9 cellular contexts compared by ENCODE assay signal in the genomic region with DNA sequence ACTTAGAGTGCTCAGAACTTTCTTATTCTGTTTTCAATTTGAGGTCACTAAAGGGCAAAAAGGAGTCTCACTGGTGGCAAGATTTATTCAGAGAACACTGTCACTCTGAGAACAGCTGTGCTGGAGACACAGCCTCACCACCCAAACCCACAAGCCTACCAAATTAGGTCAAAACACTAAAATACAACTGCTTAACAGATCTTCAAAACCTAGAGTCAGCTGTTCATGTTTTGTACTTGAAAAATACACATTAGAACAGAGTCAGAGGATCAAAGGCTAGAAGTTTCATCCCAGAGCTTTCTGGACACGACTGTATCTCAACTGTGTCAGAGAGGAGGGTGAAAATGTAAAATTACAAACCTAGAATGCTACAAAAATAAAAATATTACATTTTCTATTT.
DNase-seq lines count a peak whose midpoint lies in the region; ATAC-seq, FAIRE-seq and TF ChIP-seq lines count a peak whose summit lies in the region.
"Had no signal": no experiment of that assay in that cellular context is flagged by ENCODE, and none has a peak within 500 bp of the region (broad histone marks: within the 10 kb centered on the region; RNA-seq: fewer than 3 reads in every experiment).

No MANE protein-coding gene starts in this region.

- H3K4me1 ChIP-seq in left ventricle myocardium inferior (peaks cover 6% of the 10 kb centered on the region), transverse colon (peaks cover 0 to 4% (median 1%) of the 10 kb centered on the region in 4 donors)

- H3K27me3 Mint-ChIP-seq in brain = no peaks in the 10 kb centered on the region
- H3K27me3 Mint-ChIP-seq: CD8-positive, alpha-beta memory T cell had no signal

- DNase-seq in left ventricle myocardium inferior (no peak), cardiac septum (ENCODE audit: low spot score) (no peak), transverse colon (no peak), RCC 7860 (ENCODE audit: low spot score) (no peak), H54 (ENCODE audit: insufficient read length, low spot score) (no peak)
- DNase-seq in stimulated activated CD4-positive, alpha-beta T cell treated with anti-CD3 and anti-CD28 coated beads, Interleukin-15, amount 100 ng/mL, for 24 hours = no peak

- H3K27me3 ChIP-seq in left ventricle myocardium inferior (ENCODE audit: low read depth) (no peaks in the 10 kb centered on the region), transverse colon (no peaks in the 10 kb centered on the region)

- peaks cover 24% of the 10 kb centered on the region for H3K36me3 ChIP-seq in left ventricle myocardium inferior
- H3K36me3 ChIP-seq in transverse colon = peaks cover 0 to 8% (median 0%) of the 10 kb centered on the region in 4 donors

- in situ Hi-C loops in transverse colon (cut with MboI; ENCODE audit: low pct_ligation_motif_present in 1 of 4, low pct_unique_long_range_greater_than_20kb in 1 of 4, low sequenced_read_pairs in 3 of 4) = no loop called here

- peaks cover 0 to 12% (median 3%) of the 10 kb centered on the region in 5 experiments for H3K9me3 Mint-ChIP-seq in brain
- H3K9me3 Mint-ChIP-seq: CD8-positive, alpha-beta memory T cell had no signal

- H3K4me3 Mint-ChIP-seq in brain = no peak overlapping the region
- H3K4me3 Mint-ChIP-seq: CD8-positive, alpha-beta memory T cell had no signal

- TF ChIP-seq POLR2A in transverse colon (IDR thresholded peaks at IDR 0.05) (no peak), H54 (IDR thresholded peaks at IDR 0.05; ENCODE audit: low read depth, low read length) (no peak)

- TF ChIP-seq CTCF in left ventricle myocardium inferior (IDR thresholded peaks at IDR 0.05; ENCODE audit: borderline replicate concordance) (no peak), brain (conservative IDR thresholded peaks at IDR 0.05) (no peak), transverse colon (IDR thresholded peaks at IDR 0.05) (no peak)

- H3K36me3 Mint-ChIP-seq in brain = peaks cover 56% of the 10 kb centered on the region

- H3K4me3 ChIP-seq in left ventricle myocardium inferior (no peak overlapping the region), transverse colon (no peak overlapping the region)

- H3K4me1 Mint-ChIP-seq in brain = peaks cover 25% of the 10 kb centered on the region

- peak; percentile 89 for ATAC-seq in HG03039 (IDR thresholded peaks at IDR 0.05; ENCODE audit: unreplicated experiment)

- peak overlapping the region in 3 of 5 experiments; percentile 3 to 86 (median 38) for H3K27ac Mint-ChIP-seq in brain

- TF ChIP-seq EP300 in transverse colon (IDR thresholded peaks at IDR 0.05; ENCODE audit: low read depth) = no peak

- WGBS in transverse colon (ENCODE audit: low coverage in 1 of 2), 2 donors = 76 to 83% methylated on average over 1 of the region's 1 CpG

- peak overlapping the region; percentile 24 for H3K27ac ChIP-seq in left ventricle myocardium inferior (replicated peaks)
- H3K27ac ChIP-seq in transverse colon = peak overlapping the region; percentile 13 to 39 (median 20)

- FAIRE-seq in RCC 7860 (lab: Jason Lieb, UNC) (no peak), H54 (lab: Jason Lieb, UNC) (no peak)

- no peaks in the 10 kb centered on the region for H3K9me3 ChIP-seq in left ventricle myocardium inferior (replicated peaks)
- H3K9me3 ChIP-seq in transverse colon = no peaks in the 10 kb centered on the region

- intact Hi-C loops in left ventricle myocardium inferior (cut with micrococcal nuclease) = no loop called here
- intact Hi-C loops in cardiac septum (cut with DNase I) = no loop called here
- intact Hi-C loops in transverse colon (cut with DNase I; ENCODE audit: low total_unique reads) = no loop called here
